8 cellular contexts compared by ENCODE assay signal in genomic region chr2:224602736-224603375, GRCh38. TPM values are rescaled to one million over a fixed set of nuclear protein-coding genes. Genes with fewer than 3 reads are reported as not detected.
DNase-seq lines count a peak whose midpoint lies in the region; ATAC-seq and TF ChIP-seq lines count a peak whose summit lies in the region.
"Not testable (repeated sequence)": the region's sequence is repeated elsewhere in the genome, so short reads cannot be mapped to it uniquely, and the experiment has no call there.

No MANE protein-coding gene starts in this region.

- H3K4me1 Mint-ChIP-seq in GM23338; central memory CD8-positive, alpha-beta T cell; stimulated activated naive B cell treated with anti-CD40 and anti-IgM and Interleukin-4, amounts not matched to agents 10 μg/mL and 1 μg/mL and 100 μg/mL, for 72 hours: not testable (repeated sequence)
- H3K4me1 Mint-ChIP-seq in T-helper 2 cell treated with Interferon-gamma antibody and Interleukin-4, amounts not matched to agents 5 μg/mL and 100 μg/mL, for 36 hours (ENCODE audit: low read depth): peaks cover 13% of the 10 kb centered on the region
- H3K4me1 Mint-ChIP-seq in activated CD8-positive, alpha-beta T cell treated with anti-CD3 and anti-CD28 coated beads, Interleukin-2, amount 10 ng/mL, durations not matched to agents 7 days and 5 days (ENCODE audit: low read depth): peaks cover 10% of the 10 kb centered on the region
- H3K4me1 Mint-ChIP-seq in activated T-helper 2 cell treated with anti-CD3 and anti-CD28 coated beads, Interferon-gamma antibody, Interleukin-2, Interleukin-4, amounts not matched to agents 10 μg/mL and 5 μg/mL and 100 μg/mL, durations not matched to agents 14 hours and 24 hours and 36 hours (ENCODE audit: low read depth): peaks cover 13% of the 10 kb centered on the region
- peaks cover 0 to 15% (median 10%) of the 10 kb centered on the region in 7 donors for H3K4me1 Mint-ChIP-seq in naive thymus-derived CD4-positive, alpha-beta T cell

- POLR2A ChIA-PET in activated CD8-positive, alpha-beta T cell treated with anti-CD3 and anti-CD28 coated beads, Interleukin-2, amount 10 ng/mL, durations not matched to agents 7 days and 5 days (lab: Charles Lee): not testable (repeated sequence)
- POLR2A ChIA-PET in naive thymus-derived CD4-positive, alpha-beta T cell (lab: Charles Lee): interaction anchor here (0.7 to 0.8 kb wide), 2 partner anchors 17 to 133 kb away, joined by 3 read pairs; no protein-coding TSS in a partner anchor

- H3K27ac Mint-ChIP-seq in GM23338; T-helper 2 cell treated with Interferon-gamma antibody and Interleukin-4, amounts not matched to agents 5 μg/mL and 100 μg/mL, for 36 hours; activated T-helper 2 cell treated with anti-CD3 and anti-CD28 coated beads, Interferon-gamma antibody, Interleukin-2, Interleukin-4, amounts not matched to agents 10 μg/mL and 5 μg/mL and 100 μg/mL, durations not matched to agents 14 hours and 24 hours and 36 hours; central memory CD8-positive, alpha-beta T cell (ENCODE audit: low read depth): not testable (repeated sequence)
- H3K27ac Mint-ChIP-seq in activated CD8-positive, alpha-beta T cell treated with anti-CD3 and anti-CD28 coated beads, Interleukin-2, amount 10 ng/mL, durations not matched to agents 7 days and 5 days: peak overlapping the region; percentile 61
- H3K27ac Mint-ChIP-seq in naive thymus-derived CD4-positive, alpha-beta T cell: peak overlapping the region in 7 of 9 donors; percentile 3 to 83 (median 36)
- H3K27ac Mint-ChIP-seq in stimulated activated naive B cell treated with anti-CD40 and anti-IgM and Interleukin-4, amounts not matched to agents 10 μg/mL and 1 μg/mL and 100 μg/mL, for 72 hours: peak overlapping the region; percentile 80

- H3K36me3 Mint-ChIP-seq in GM23338 (ENCODE audit: low read depth); T-helper 2 cell treated with Interferon-gamma antibody and Interleukin-4, amounts not matched to agents 5 μg/mL and 100 μg/mL, for 36 hours (ENCODE audit: low read depth); activated CD8-positive, alpha-beta T cell treated with anti-CD3 and anti-CD28 coated beads, Interleukin-2, amount 10 ng/mL, durations not matched to agents 7 days and 5 days (ENCODE audit: low read depth); activated T-helper 2 cell treated with anti-CD3 and anti-CD28 coated beads, Interferon-gamma antibody, Interleukin-2, Interleukin-4, amounts not matched to agents 10 μg/mL and 5 μg/mL and 100 μg/mL, durations not matched to agents 14 hours and 24 hours and 36 hours (ENCODE audit: low read depth); central memory CD8-positive, alpha-beta T cell (ENCODE audit: insufficient read depth); naive thymus-derived CD4-positive, alpha-beta T cell; stimulated activated naive B cell treated with anti-CD40 and anti-IgM and Interleukin-4, amounts not matched to agents 10 μg/mL and 1 μg/mL and 100 μg/mL, for 72 hours: not testable (repeated sequence)

- not testable (repeated sequence) for H3K9me2 ChIP-seq in GM23338 (ENCODE audit: insufficient read depth)

- not testable (repeated sequence) for ATAC-seq in GM23338; activated CD8-positive, alpha-beta T cell treated with anti-CD3 and anti-CD28 coated beads, Interleukin-2, amount 10 ng/mL, durations not matched to agents 7 days and 5 days; central memory CD8-positive, alpha-beta T cell (replicated peaks; ENCODE audit: extremely low read depth, poor library complexity, severe bottlenecking); naive thymus-derived CD4-positive, alpha-beta T cell; stimulated activated naive B cell treated with anti-CD40 and anti-IgM and Interleukin-4, amounts not matched to agents 10 μg/mL and 1 μg/mL and 100 μg/mL, for 72 hours (replicated peaks)

- not testable (repeated sequence) for H3K4me1 ChIP-seq in BLaER1; GM23338 (ENCODE audit: insufficient read depth); naive thymus-derived CD4-positive, alpha-beta T cell (ENCODE audit: control insufficient read depth in 2 of 2, insufficient read depth in 2 of 2, low read length in 2 of 2)

- peak overlapping the region; percentile 70; the same call in 1 of the 2 replicates for H2AFZ ChIP-seq in GM23338

- CTCF ChIA-PET in activated CD8-positive, alpha-beta T cell treated with anti-CD3 and anti-CD28 coated beads, Interleukin-2, amount 10 ng/mL, durations not matched to agents 7 days and 5 days (lab: Charles Lee): interaction anchor here (0.6 to 1.8 kb wide), 3 partner anchors 17 to 48 kb away, joined by 3 to 10 read pairs (median 4); partner anchors contain the start of gene CUL3
- CTCF ChIA-PET in naive thymus-derived CD4-positive, alpha-beta T cell (lab: Charles Lee): interaction anchor here (0.6 kb wide), 1 partner anchor 661 kb away, joined by 4 read pairs; no protein-coding TSS in a partner anchor

- not testable (repeated sequence) for H3K27me3 Mint-ChIP-seq in GM23338 (ENCODE audit: insufficient read depth, low read depth, poor library complexity); activated CD8-positive, alpha-beta T cell treated with anti-CD3 and anti-CD28 coated beads, Interleukin-2, amount 10 ng/mL, durations not matched to agents 7 days and 5 days (ENCODE audit: low read depth); stimulated activated naive B cell treated with anti-CD40 and anti-IgM and Interleukin-4, amounts not matched to agents 10 μg/mL and 1 μg/mL and 100 μg/mL, for 72 hours
- peaks cover 13% of the 10 kb centered on the region for H3K27me3 Mint-ChIP-seq in T-helper 2 cell treated with Interferon-gamma antibody and Interleukin-4, amounts not matched to agents 5 μg/mL and 100 μg/mL, for 36 hours (ENCODE audit: low read depth)
- H3K27me3 Mint-ChIP-seq in activated T-helper 2 cell treated with anti-CD3 and anti-CD28 coated beads, Interferon-gamma antibody, Interleukin-2, Interleukin-4, amounts not matched to agents 10 μg/mL and 5 μg/mL and 100 μg/mL, durations not matched to agents 14 hours and 24 hours and 36 hours (ENCODE audit: low read depth): peaks cover 12% of the 10 kb centered on the region
- peaks cover 38% of the 10 kb centered on the region for H3K27me3 Mint-ChIP-seq in central memory CD8-positive, alpha-beta T cell
- peaks cover 0 to 16% (median 7%) of the 10 kb centered on the region in 5 donors for H3K27me3 Mint-ChIP-seq in naive thymus-derived CD4-positive, alpha-beta T cell

- H3K4me2 ChIP-seq in BLaER1: peak overlapping the region; percentile 30
- H3K4me2 ChIP-seq in GM23338: not testable (repeated sequence)

- peaks cover 14% of the 10 kb centered on the region for H3K9me3 ChIP-seq in BLaER1
- not testable (repeated sequence) for H3K9me3 ChIP-seq in naive thymus-derived CD4-positive, alpha-beta T cell (ENCODE audit: control insufficient read depth in 2 of 3, low read length in 3 of 3)

- not testable (repeated sequence) for H3K4me3 Mint-ChIP-seq in GM23338
- peak overlapping the region; percentile 73 for H3K4me3 Mint-ChIP-seq in T-helper 2 cell treated with Interferon-gamma antibody and Interleukin-4, amounts not matched to agents 5 μg/mL and 100 μg/mL, for 36 hours
- peak overlapping the region; percentile 66 for H3K4me3 Mint-ChIP-seq in activated CD8-positive, alpha-beta T cell treated with anti-CD3 and anti-CD28 coated beads, Interleukin-2, amount 10 ng/mL, durations not matched to agents 7 days and 5 days
- peak overlapping the region; percentile 63 for H3K4me3 Mint-ChIP-seq in activated T-helper 2 cell treated with anti-CD3 and anti-CD28 coated beads, Interferon-gamma antibody, Interleukin-2, Interleukin-4, amounts not matched to agents 10 μg/mL and 5 μg/mL and 100 μg/mL, durations not matched to agents 14 hours and 24 hours and 36 hours (ENCODE audit: low read depth)
- peak overlapping the region; percentile 78 for H3K4me3 Mint-ChIP-seq in central memory CD8-positive, alpha-beta T cell
- peak overlapping the region; percentile 65 to 91 (median 83) for H3K4me3 Mint-ChIP-seq in naive thymus-derived CD4-positive, alpha-beta T cell
- H3K4me3 Mint-ChIP-seq in stimulated activated naive B cell treated with anti-CD40 and anti-IgM and Interleukin-4, amounts not matched to agents 10 μg/mL and 1 μg/mL and 100 μg/mL, for 72 hours: peak overlapping the region; percentile 82 to 91

- H3K9me3 Mint-ChIP-seq in GM23338; T-helper 2 cell treated with Interferon-gamma antibody and Interleukin-4, amounts not matched to agents 5 μg/mL and 100 μg/mL, for 36 hours; activated CD8-positive, alpha-beta T cell treated with anti-CD3 and anti-CD28 coated beads, Interleukin-2, amount 10 ng/mL, durations not matched to agents 7 days and 5 days (ENCODE audit: insufficient read depth); activated T-helper 2 cell treated with anti-CD3 and anti-CD28 coated beads, Interferon-gamma antibody, Interleukin-2, Interleukin-4, amounts not matched to agents 10 μg/mL and 5 μg/mL and 100 μg/mL, durations not matched to agents 14 hours and 24 hours and 36 hours; central memory CD8-positive, alpha-beta T cell; naive thymus-derived CD4-positive, alpha-beta T cell; stimulated activated naive B cell treated with anti-CD40 and anti-IgM and Interleukin-4, amounts not matched to agents 10 μg/mL and 1 μg/mL and 100 μg/mL, for 72 hours: not testable (repeated sequence)

- not testable (repeated sequence) for H4K20me1 ChIP-seq in BLaER1; GM23338 (replicated peaks; ENCODE audit: insufficient read depth)

- intact Hi-C loops in activated T-helper 2 cell treated with anti-CD3 and anti-CD28 coated beads, Interferon-gamma antibody, Interleukin-2, Interleukin-4, amounts not matched to agents 10 μg/mL and 5 μg/mL and 100 μg/mL, durations not matched to agents 14 hours and 24 hours and 36 hours (cut with micrococcal nuclease); naive thymus-derived CD4-positive, alpha-beta T cell (cut with micrococcal nuclease): not testable (repeated sequence)

- not testable (repeated sequence) for H3F3A ChIP-seq in GM23338 (replicated peaks; ENCODE audit: low read depth)

- TF ChIP-seq CTCF in GM23338 (conservative IDR thresholded peaks at IDR 0.05; ENCODE audit: low read depth in 2 of 2): not testable (repeated sequence)

- not testable (repeated sequence) for H3K9ac ChIP-seq in BLaER1

- not testable (repeated sequence) for H3K36me3 ChIP-seq in BLaER1; GM23338 (ENCODE audit: insufficient read depth); naive thymus-derived CD4-positive, alpha-beta T cell (ENCODE audit: control insufficient read depth in 2 of 3, insufficient read depth in 3 of 3, low read length in 3 of 3)

- H3K27me3 ChIP-seq in BLaER1; GM23338 (ENCODE audit: insufficient read depth); naive thymus-derived CD4-positive, alpha-beta T cell (ENCODE audit: control insufficient read depth in 2 of 2, insufficient read depth in 2 of 2, low read length in 2 of 2): not testable (repeated sequence)

- not testable (repeated sequence) for H3K4me3 ChIP-seq in BLaER1, GM23338
- H3K4me3 ChIP-seq in naive thymus-derived CD4-positive, alpha-beta T cell (ENCODE audit: low read length): peak overlapping the region; percentile 43

- H3K27ac ChIP-seq in BLaER1; GM23338 (ENCODE audit: low read depth); naive thymus-derived CD4-positive, alpha-beta T cell (ENCODE audit: low read depth, low read length): not testable (repeated sequence)

- DNase-seq in GM23338 (ENCODE audit: low spot score); T-helper 2 cell treated with Interferon-gamma antibody and Interleukin-4, amounts not matched to agents 5 μg/mL and 100 μg/mL, for 36 hours (ENCODE audit: low spot score); activated CD8-positive, alpha-beta T cell treated with anti-CD3 and anti-CD28 coated beads, Interleukin-2, amount 10 ng/mL, durations not matched to agents 7 days and 5 days; activated T-helper 2 cell treated with anti-CD3 and anti-CD28 coated beads, Interferon-gamma antibody, Interleukin-2, Interleukin-4, amounts not matched to agents 10 μg/mL and 5 μg/mL and 100 μg/mL, durations not matched to agents 14 hours and 24 hours and 36 hours (ENCODE audit: low spot score); central memory CD8-positive, alpha-beta T cell (ENCODE audit: low spot score in 2 of 2): not testable (repeated sequence)
- peak in 3 of 9 donors; percentile 13 to 18 (median 15) for DNase-seq in naive thymus-derived CD4-positive, alpha-beta T cell
- DNase-seq in stimulated activated naive B cell treated with anti-CD40 and anti-IgM and Interleukin-4, amounts not matched to agents 10 μg/mL and 1 μg/mL and 100 μg/mL, for 72 hours: peak; percentile 13

- not testable (repeated sequence) for H3K79me2 ChIP-seq in GM23338 (replicated peaks; ENCODE audit: insufficient read depth)

RNA-seq across cellular contexts. Expression of gene CUL3, which starts 17.7 kb away (rescaled TPM):
- 99.5 and 125 TPM in 2 replicates for total RNA-seq in GM23338 (2014; rRNA removed; shearing (Covaris generic))
- polyA plus RNA-seq in GM23338 (2016; fragmentation: Nextera tagmentation; extraction: Ambion mirVana): 74.2 and 86.0 TPM in 2 replicates
- 10 to 100 TPM; 77.9 to 82.0 TPM for total RNA-seq in activated CD8-positive, alpha-beta T cell treated with anti-CD3 and anti-CD28 coated beads, Interleukin-2, amount 10 ng/mL, durations not matched to agents 7 days and 5 days
- total RNA-seq in activated T-helper 2 cell treated with anti-CD3 and anti-CD28 coated beads, Interferon-gamma antibody, Interleukin-2, Interleukin-4, amounts not matched to agents 10 μg/mL and 5 μg/mL and 100 μg/mL, durations not matched to agents 14 hours and 24 hours and 36 hours: 79.6 and 89.8 TPM in 2 replicates
- 10 to 100 TPM; 70.5 to 97.0 (median 87.8) TPM for total RNA-seq in naive thymus-derived CD4-positive, alpha-beta T cell
- 10 to 100 TPM; 21.4 to 38.2 TPM for polyA plus RNA-seq in naive thymus-derived CD4-positive, alpha-beta T cell
